15 cellular contexts compared by ENCODE assay signal in genomic region chrX:153459976-153460375, GRCh38. TPM values are rescaled to one million over a fixed set of nuclear protein-coding genes. Genes with fewer than 3 reads are reported as not detected.
A peak's percentile ranks its signal among the peaks of the same experiment; 100 is the strongest.
DNase-seq lines count a peak whose midpoint lies in the region; ATAC-seq and TF ChIP-seq lines count a peak whose summit lies in the region.
"Had no signal": no experiment of that assay in that cellular context is flagged by ENCODE, and none has a peak within 500 bp of the region (broad histone marks: within the 10 kb centered on the region; RNA-seq: fewer than 3 reads in every experiment).

No MANE protein-coding gene starts in this region.

- H3K36me3 Mint-ChIP-seq in osteocyte (ENCODE audit: unreplicated experiment), result peaks cover 10% of the 10 kb centered on the region

- no peak overlapping the region for H3K4me3 Mint-ChIP-seq in osteocyte (ENCODE audit: unreplicated experiment)
- H3K4me3 Mint-ChIP-seq: CD8-positive, alpha-beta memory T cell; stimulated activated naive B cell treated with anti-CD40 and anti-IgM and Interleukin-4, amounts not matched to agents 10 μg/mL and 1 μg/mL and 100 μg/mL, for 72 hours had no signal

- H3K27ac Mint-ChIP-seq in osteocyte (ENCODE audit: unreplicated experiment), result peak overlapping the region; percentile 76
- H3K27ac Mint-ChIP-seq: stimulated activated naive B cell treated with anti-CD40 and anti-IgM and Interleukin-4, amounts not matched to agents 10 μg/mL and 1 μg/mL and 100 μg/mL, for 72 hours had no signal

- DNase-seq in EL, result peak; percentile 83
- DNase-seq in fibroblast of peridontal ligament (ENCODE audit: extremely low read depth), result peak; percentile 52
- no peak for DNase-seq in osteocyte (ENCODE audit: extremely low spot score, unreplicated experiment)
- DNase-seq in occipital lobe (lab: John Stamatoyannopoulos, UW), result no peak
- DNase-seq: activated naive CD4-positive, alpha-beta T cell treated with Interleukin-2 at 50 U/mL for 16 hours; CD8-positive, alpha-beta memory T cell; cerebellar nuclear complex; mucosa of descending colon; NCI-H1105 treated with DMSO at 0.1 percent for 48 hours; stimulated activated naive B cell treated with anti-CD40 and anti-IgM and Interleukin-4, amounts not matched to agents 10 μg/mL and 1 μg/mL and 100 μg/mL, for 72 hours had no signal

- ATAC-seq in SK-N-SH treated with all-trans-retinoic acid at 6 μM for 48 hours, result peak; percentile 54
- ATAC-seq in HG03108 (IDR thresholded peaks at IDR 0.05; ENCODE audit: unreplicated experiment), result no peak
- ATAC-seq in HG02642 (IDR thresholded peaks at IDR 0.05; ENCODE audit: poor library complexity, unreplicated experiment), result no peak
- ATAC-seq: mucosa of descending colon; stimulated activated naive B cell treated with anti-CD40 and anti-IgM and Interleukin-4, amounts not matched to agents 10 μg/mL and 1 μg/mL and 100 μg/mL, for 72 hours had no signal

- H3K9me3 Mint-ChIP-seq in osteocyte (ENCODE audit: unreplicated experiment), result peaks cover 9% of the 10 kb centered on the region
- H3K9me3 Mint-ChIP-seq: CD8-positive, alpha-beta memory T cell; stimulated activated naive B cell treated with anti-CD40 and anti-IgM and Interleukin-4, amounts not matched to agents 10 μg/mL and 1 μg/mL and 100 μg/mL, for 72 hours had no signal

- no peak for TF ChIP-seq CTCF in osteocyte (IDR thresholded peaks at IDR 0.05)

- H3K27me3 Mint-ChIP-seq in osteocyte (ENCODE audit: unreplicated experiment), result no peaks in the 10 kb centered on the region
- H3K27me3 Mint-ChIP-seq: stimulated activated naive B cell treated with anti-CD40 and anti-IgM and Interleukin-4, amounts not matched to agents 10 μg/mL and 1 μg/mL and 100 μg/mL, for 72 hours had no signal

- peaks cover 18% of the 10 kb centered on the region for H3K4me1 Mint-ChIP-seq in osteocyte (ENCODE audit: unreplicated experiment)
- H3K4me1 Mint-ChIP-seq: stimulated activated naive B cell treated with anti-CD40 and anti-IgM and Interleukin-4, amounts not matched to agents 10 μg/mL and 1 μg/mL and 100 μg/mL, for 72 hours had no signal

TF ChIP-seq in SK-N-SH treated with all-trans-retinoic acid at 6 μM for 48 hours, 23 proteins besides CTCF, POLR2A, EP300 and RAD21:
- TF ChIP-seq GLIS3 (CRISPR knock-in tag; IDR thresholded peaks at IDR 0.05) (no peak), OSR1 (CRISPR knock-in tag; IDR thresholded peaks at IDR 0.05) (no peak), ZC3H10 (CRISPR knock-in tag; IDR thresholded peaks at IDR 0.05) (no peak), PPARA (CRISPR knock-in tag; IDR thresholded peaks at IDR 0.05; ENCODE audit: borderline replicate concordance) (no peak), RARB (CRISPR knock-in tag; IDR thresholded peaks at IDR 0.05) (no peak), TCF4 (CRISPR knock-in tag; IDR thresholded peaks at IDR 0.05; ENCODE audit: borderline replicate concordance) (no peak), ZFP30 (CRISPR knock-in tag; IDR thresholded peaks at IDR 0.05) (no peak), ZNF70 (CRISPR knock-in tag; IDR thresholded peaks at IDR 0.05) (no peak), ZFP3 (CRISPR knock-in tag; IDR thresholded peaks at IDR 0.05) (no peak), ARNTL (CRISPR knock-in tag; IDR thresholded peaks at IDR 0.05; ENCODE audit: borderline replicate concordance, low read depth) (no peak), SNAI2 (CRISPR knock-in tag; IDR thresholded peaks at IDR 0.05) (no peak), TOX (CRISPR knock-in tag; IDR thresholded peaks at IDR 0.05; ENCODE audit: borderline replicate concordance) (no peak), ZNF8 (CRISPR knock-in tag; IDR thresholded peaks at IDR 0.05) (no peak)
- TF ChIP-seq, protein P1, sequence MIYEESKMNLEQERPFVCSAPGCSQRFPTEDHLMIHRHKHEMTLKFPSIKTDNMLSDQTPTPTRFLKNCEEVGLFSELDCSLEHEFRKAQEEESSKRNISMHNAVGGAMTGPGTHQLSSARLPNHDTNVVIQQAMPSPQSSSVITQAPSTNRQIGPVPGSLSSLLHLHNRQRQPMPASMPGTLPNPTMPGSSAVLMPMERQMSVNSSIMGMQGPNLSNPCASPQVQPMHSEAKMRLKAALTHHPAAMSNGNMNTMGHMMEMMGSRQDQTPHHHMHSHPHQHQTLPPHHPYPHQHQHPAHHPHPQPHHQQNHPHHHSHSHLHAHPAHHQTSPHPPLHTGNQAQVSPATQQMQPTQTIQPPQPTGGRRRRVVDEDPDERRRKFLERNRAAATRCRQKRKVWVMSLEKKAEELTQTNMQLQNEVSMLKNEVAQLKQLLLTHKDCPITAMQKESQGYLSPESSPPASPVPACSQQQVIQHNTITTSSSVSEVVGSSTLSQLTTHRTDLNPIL (CRISPR knock-in tag; IDR thresholded peaks at IDR 0.05; ENCODE audit: low read depth), result no peak
- TF ChIP-seq, protein P2, sequence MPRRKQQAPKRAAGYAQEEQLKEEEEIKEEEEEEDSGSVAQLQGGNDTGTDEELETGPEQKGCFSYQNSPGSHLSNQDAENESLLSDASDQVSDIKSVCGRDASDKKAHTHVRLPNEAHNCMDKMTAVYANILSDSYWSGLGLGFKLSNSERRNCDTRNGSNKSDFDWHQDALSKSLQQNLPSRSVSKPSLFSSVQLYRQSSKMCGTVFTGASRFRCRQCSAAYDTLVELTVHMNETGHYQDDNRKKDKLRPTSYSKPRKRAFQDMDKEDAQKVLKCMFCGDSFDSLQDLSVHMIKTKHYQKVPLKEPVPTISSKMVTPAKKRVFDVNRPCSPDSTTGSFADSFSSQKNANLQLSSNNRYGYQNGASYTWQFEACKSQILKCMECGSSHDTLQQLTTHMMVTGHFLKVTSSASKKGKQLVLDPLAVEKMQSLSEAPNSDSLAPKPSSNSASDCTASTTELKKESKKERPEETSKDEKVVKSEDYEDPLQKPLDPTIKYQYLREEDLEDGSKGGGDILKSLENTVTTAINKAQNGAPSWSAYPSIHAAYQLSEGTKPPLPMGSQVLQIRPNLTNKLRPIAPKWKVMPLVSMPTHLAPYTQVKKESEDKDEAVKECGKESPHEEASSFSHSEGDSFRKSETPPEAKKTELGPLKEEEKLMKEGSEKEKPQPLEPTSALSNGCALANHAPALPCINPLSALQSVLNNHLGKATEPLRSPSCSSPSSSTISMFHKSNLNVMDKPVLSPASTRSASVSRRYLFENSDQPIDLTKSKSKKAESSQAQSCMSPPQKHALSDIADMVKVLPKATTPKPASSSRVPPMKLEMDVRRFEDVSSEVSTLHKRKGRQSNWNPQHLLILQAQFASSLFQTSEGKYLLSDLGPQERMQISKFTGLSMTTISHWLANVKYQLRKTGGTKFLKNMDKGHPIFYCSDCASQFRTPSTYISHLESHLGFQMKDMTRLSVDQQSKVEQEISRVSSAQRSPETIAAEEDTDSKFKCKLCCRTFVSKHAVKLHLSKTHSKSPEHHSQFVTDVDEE (CRISPR knock-in tag; IDR thresholded peaks at IDR 0.05), result no peak
- TF ChIP-seq, protein P3, sequence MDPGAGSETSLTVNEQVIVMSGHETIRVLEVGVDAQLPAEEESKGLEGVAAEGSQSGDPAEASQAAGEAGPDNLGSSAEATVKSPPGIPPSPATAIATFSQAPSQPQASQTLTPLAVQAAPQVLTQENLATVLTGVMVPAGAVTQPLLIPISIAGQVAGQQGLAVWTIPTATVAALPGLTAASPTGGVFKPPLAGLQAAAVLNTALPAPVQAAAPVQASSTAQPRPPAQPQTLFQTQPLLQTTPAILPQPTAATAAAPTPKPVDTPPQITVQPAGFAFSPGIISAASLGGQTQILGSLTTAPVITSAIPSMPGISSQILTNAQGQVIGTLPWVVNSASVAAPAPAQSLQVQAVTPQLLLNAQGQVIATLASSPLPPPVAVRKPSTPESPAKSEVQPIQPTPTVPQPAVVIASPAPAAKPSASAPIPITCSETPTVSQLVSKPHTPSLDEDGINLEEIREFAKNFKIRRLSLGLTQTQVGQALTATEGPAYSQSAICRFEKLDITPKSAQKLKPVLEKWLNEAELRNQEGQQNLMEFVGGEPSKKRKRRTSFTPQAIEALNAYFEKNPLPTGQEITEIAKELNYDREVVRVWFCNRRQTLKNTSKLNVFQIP (CRISPR knock-in tag; IDR thresholded peaks at IDR 0.05; ENCODE audit: borderline replicate concordance, low read depth), result no peak
- TF ChIP-seq, protein P4, sequence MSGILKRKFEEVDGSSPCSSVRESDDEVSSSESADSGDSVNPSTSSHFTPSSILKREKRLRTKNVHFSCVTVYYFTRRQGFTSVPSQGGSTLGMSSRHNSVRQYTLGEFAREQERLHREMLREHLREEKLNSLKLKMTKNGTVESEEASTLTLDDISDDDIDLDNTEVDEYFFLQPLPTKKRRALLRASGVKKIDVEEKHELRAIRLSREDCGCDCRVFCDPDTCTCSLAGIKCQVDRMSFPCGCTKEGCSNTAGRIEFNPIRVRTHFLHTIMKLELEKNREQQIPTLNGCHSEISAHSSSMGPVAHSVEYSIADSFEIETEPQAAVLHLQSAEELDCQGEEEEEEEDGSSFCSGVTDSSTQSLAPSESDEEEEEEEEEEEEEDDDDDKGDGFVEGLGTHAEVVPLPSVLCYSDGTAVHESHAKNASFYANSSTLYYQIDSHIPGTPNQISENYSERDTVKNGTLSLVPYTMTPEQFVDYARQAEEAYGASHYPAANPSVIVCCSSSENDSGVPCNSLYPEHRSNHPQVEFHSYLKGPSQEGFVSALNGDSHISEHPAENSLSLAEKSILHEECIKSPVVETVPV (CRISPR knock-in tag; IDR thresholded peaks at IDR 0.05), result no peak

RNA-seq across cellular contexts. Expression of gene HAUS7, which starts 10.4 kb away (rescaled TPM):
- total RNA-seq in osteocyte, result 55.7 and 60.3 TPM in 2 replicates
- total RNA-seq in occipital lobe, result 8.3 TPM

RNA-seq across cellular contexts. Expression of gene TREX2, which starts 14.1 kb away (rescaled TPM):
- total RNA-seq in osteocyte (2.5 TPM in 2 replicates), occipital lobe (not detected)

RNA-seq across cellular contexts. Expression of gene BGN, which starts 34.8 kb away (rescaled TPM):
- total RNA-seq in osteocyte, result 1,581 and 1,633 TPM in 2 replicates
- 1.9 TPM for total RNA-seq in occipital lobe
- total RNA-seq: CD8-positive, alpha-beta memory T cell; OCI-LY7 had no signal

RNA-seq across cellular contexts. Expression of gene ZFP92, which starts 48.7 kb away (rescaled TPM):
- total RNA-seq in osteocyte, result 0.05 TPM in 2 replicates
- total RNA-seq in occipital lobe, result 1.9 TPM

RNA-seq across cellular contexts. Expression of gene ATP2B3, which starts 57.5 kb away (rescaled TPM):
- 0.21 and 0.39 TPM in 2 replicates for total RNA-seq in osteocyte
- total RNA-seq in occipital lobe, result 7.2 TPM
- total RNA-seq: CD8-positive, alpha-beta memory T cell; OCI-LY7; right atrium auricular region had no signal

Comparison
In these comparisons a context has a peak if more than half of its experiments do, and no peak if none do; other contexts are left out.
1. DNase-seq: peak in EL (single experiment) and fibroblast of peridontal ligament (single experiment); none in osteocyte (single experiment) and occipital lobe (single experiment).
2. RNA of gene BGN, which starts 34.8 kb away (total RNA-seq): 1,581 to 1,633 TPM in osteocyte; 1.9 TPM in occipital lobe (single experiment); every median in the first group is over 100 times any median in the second.